8 cellular contexts compared by ENCODE assay signal in genomic region chr10:127694580-127695193, GRCh38. TPM values are rescaled to one million over a fixed set of nuclear protein-coding genes. Genes with fewer than 3 reads are reported as not detected.
A peak's percentile ranks its signal among the peaks of the same experiment; 100 is the strongest.
DNase-seq lines count a peak whose midpoint lies in the region; ATAC-seq and TF ChIP-seq lines count a peak whose summit lies in the region.

No MANE protein-coding gene starts in this region.

- H3K9me3 ChIP-seq in upper lobe of right lung = no peaks in the 10 kb centered on the region

- H3K4me1 Mint-ChIP-seq in activated T-cell treated with anti-CD3 and anti-CD28 coated beads, Interleukin-2, amount 50 U/mL, for 24 hours (ENCODE audit: low read depth) = no peaks in the 10 kb centered on the region
- no peaks in the 10 kb centered on the region for H3K4me1 Mint-ChIP-seq in activated T-cell treated with anti-CD3 and anti-CD28 coated beads, Interleukin-2, amount 50 U/mL, for 4 hours (ENCODE audit: low read depth)

- no peaks in the 10 kb centered on the region for H3K4me1 ChIP-seq in upper lobe of right lung

- ATAC-seq in activated T-cell treated with anti-CD3 and anti-CD28 coated beads, Interleukin-2, amount 50 U/mL, for 4 hours = no peak
- ATAC-seq in HG03135 (IDR thresholded peaks at IDR 0.05; ENCODE audit: unreplicated experiment) = peak; percentile 77
- ATAC-seq in upper lobe of right lung = peak; percentile 92
- no peak for ATAC-seq in HG03378 (IDR thresholded peaks at IDR 0.05; ENCODE audit: unreplicated experiment)
- no peak for ATAC-seq in Right ventricle myocardium inferior

- DNase-seq in activated T-cell treated with anti-CD3 and anti-CD28 coated beads, Interleukin-2, amount 50 U/mL, for 24 hours = peak; percentile 30
- no peak for DNase-seq in activated T-cell treated with anti-CD3 and anti-CD28 coated beads, Interleukin-2, amount 50 U/mL, for 4 hours
- peak; percentile 45 for DNase-seq in RPMI7951 (ENCODE audit: low read depth)
- peak; percentile 6 for DNase-seq in fibroblast of villous mesenchyme (ENCODE audit: low read depth)
- peak; percentile 84 for DNase-seq in upper lobe of right lung
- DNase-seq in Right ventricle myocardium inferior (ENCODE audit: missing footprints) = no peak

- no peaks in the 10 kb centered on the region for H3K36me3 ChIP-seq in upper lobe of right lung

- intact Hi-C loops in upper lobe of right lung (cut with DNase I) = no loop called here
- intact Hi-C loops in Right ventricle myocardium inferior (cut with DNase I) = no loop called here

- H3K27ac ChIP-seq in upper lobe of right lung = no peak overlapping the region

- H3K27me3 ChIP-seq in upper lobe of right lung = no peaks in the 10 kb centered on the region

- TF ChIP-seq CTCF in fibroblast of villous mesenchyme (IDR thresholded peaks at IDR 0.05; ENCODE audit: insufficient read depth, low read depth, low read length) (peak; percentile 44), upper lobe of right lung (IDR thresholded peaks at IDR 0.05) (peak; percentile 59)

- no peak overlapping the region for H3K4me3 Mint-ChIP-seq in activated T-cell treated with anti-CD3 and anti-CD28 coated beads, Interleukin-2, amount 50 U/mL, for 24 hours
- H3K4me3 Mint-ChIP-seq in activated T-cell treated with anti-CD3 and anti-CD28 coated beads, Interleukin-2, amount 50 U/mL, for 4 hours = no peak overlapping the region

- no peaks in the 10 kb centered on the region for H3K9me3 Mint-ChIP-seq in activated T-cell treated with anti-CD3 and anti-CD28 coated beads, Interleukin-2, amount 50 U/mL, for 24 hours
- H3K9me3 Mint-ChIP-seq in activated T-cell treated with anti-CD3 and anti-CD28 coated beads, Interleukin-2, amount 50 U/mL, for 4 hours = no peaks in the 10 kb centered on the region

- no peak overlapping the region for H3K4me3 ChIP-seq in fibroblast of villous mesenchyme (ENCODE audit: low read depth, low read length)
- no peak overlapping the region for H3K4me3 ChIP-seq in upper lobe of right lung

- peaks cover 3% of the 10 kb centered on the region for H3K27me3 Mint-ChIP-seq in activated T-cell treated with anti-CD3 and anti-CD28 coated beads, Interleukin-2, amount 50 U/mL, for 24 hours
- H3K27me3 Mint-ChIP-seq in activated T-cell treated with anti-CD3 and anti-CD28 coated beads, Interleukin-2, amount 50 U/mL, for 4 hours (ENCODE audit: low read depth) = peaks cover 8% of the 10 kb centered on the region

- H3K36me3 Mint-ChIP-seq in activated T-cell treated with anti-CD3 and anti-CD28 coated beads, Interleukin-2, amount 50 U/mL, for 24 hours (ENCODE audit: low read depth) = no peaks in the 10 kb centered on the region
- H3K36me3 Mint-ChIP-seq in activated T-cell treated with anti-CD3 and anti-CD28 coated beads, Interleukin-2, amount 50 U/mL, for 4 hours (ENCODE audit: insufficient read depth) = no peaks in the 10 kb centered on the region

- no peak overlapping the region for H3K27ac Mint-ChIP-seq in activated T-cell treated with anti-CD3 and anti-CD28 coated beads, Interleukin-2, amount 50 U/mL, for 24 hours

RNA-seq across cellular contexts. Expression of gene FOXI2, which starts 42.3 kb away (rescaled TPM):
- total RNA-seq in activated T-cell treated with anti-CD3 and anti-CD28 coated beads, Interleukin-2, amount 50 U/mL, for 4 hours = not detected
- total RNA-seq in RPMI7951 (2014; rRNA removed; shearing (Covaris generic)) = not detected in 2 replicates
- total RNA-seq in fibroblast of villous mesenchyme = not detected in 2 replicates
- not detected for total RNA-seq in upper lobe of right lung
- not detected for total RNA-seq in Right ventricle myocardium inferior

Comparison
In these comparisons a context has a peak if more than half of its experiments do, and no peak if none do; other contexts are left out.
1. DNase-seq: peak in activated T-cell treated with anti-CD3 and anti-CD28 coated beads, Interleukin-2, amount 50 U/mL, for 24 hours (single experiment), RPMI7951 (single experiment), fibroblast of villous mesenchyme (single experiment) and upper lobe of right lung (single experiment); none in activated T-cell treated with anti-CD3 and anti-CD28 coated beads, Interleukin-2, amount 50 U/mL, for 4 hours (single experiment) and Right ventricle myocardium inferior (single experiment).
2. ATAC-seq: peak in HG03135 (single experiment) and upper lobe of right lung (single experiment); none in activated T-cell treated with anti-CD3 and anti-CD28 coated beads, Interleukin-2, amount 50 U/mL, for 4 hours (0 of 2), HG03378 (single experiment) and Right ventricle myocardium inferior (single experiment).